ENCODE assay signal across 8 cellular contexts in the genomic region with DNA sequence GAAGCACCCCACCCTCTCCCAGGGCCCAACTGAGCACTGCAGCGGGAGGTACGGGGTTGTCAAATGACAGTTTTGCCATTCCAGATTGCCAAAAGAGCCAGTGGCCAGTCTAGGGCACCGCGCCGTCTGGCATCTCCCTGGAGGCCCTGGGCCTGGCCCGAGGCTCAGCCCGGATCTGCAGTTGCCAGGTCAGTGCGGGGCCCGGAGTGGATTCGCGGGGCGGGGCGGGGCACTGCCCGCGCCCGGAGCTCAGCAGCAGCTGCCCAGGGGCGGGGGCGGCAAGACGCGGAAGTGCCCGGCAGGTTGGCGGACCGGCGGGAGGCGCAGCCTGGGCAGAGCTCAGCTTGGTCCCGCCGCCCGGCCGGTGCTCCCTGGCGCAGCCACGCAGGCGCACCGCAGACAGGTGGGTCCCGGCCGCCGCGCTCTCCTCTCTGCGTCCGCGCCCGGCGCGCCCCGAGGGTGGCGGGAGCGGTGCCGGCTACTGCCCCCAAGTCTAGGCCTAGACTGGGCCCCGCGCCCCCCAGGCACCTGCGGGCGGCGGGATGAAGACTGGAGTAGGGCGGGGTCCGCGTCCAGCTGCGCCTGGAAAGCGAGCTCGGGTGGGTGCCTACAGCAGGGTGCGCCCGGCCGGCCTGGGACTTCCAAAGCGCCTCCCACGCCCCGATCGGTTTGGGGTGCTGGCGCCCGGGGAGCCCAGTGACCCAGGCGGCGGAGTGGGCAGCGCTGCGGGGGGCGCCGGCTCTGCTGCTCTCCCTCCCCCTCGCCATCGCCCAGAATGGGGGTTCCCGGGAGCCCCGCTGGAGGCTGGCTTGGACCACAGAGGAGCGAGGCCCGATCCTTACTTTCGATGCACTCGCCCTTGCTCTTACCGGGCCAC. TPM values are rescaled to one million over a fixed set of nuclear protein-coding genes. Genes with fewer than 3 reads are reported as not detected.
A peak's percentile ranks its signal among the peaks of the same experiment; 100 is the strongest.
DNase-seq lines count a peak whose midpoint lies in the region; ATAC-seq, FAIRE-seq and TF ChIP-seq lines count a peak whose summit lies in the region.

A gene with protein sequence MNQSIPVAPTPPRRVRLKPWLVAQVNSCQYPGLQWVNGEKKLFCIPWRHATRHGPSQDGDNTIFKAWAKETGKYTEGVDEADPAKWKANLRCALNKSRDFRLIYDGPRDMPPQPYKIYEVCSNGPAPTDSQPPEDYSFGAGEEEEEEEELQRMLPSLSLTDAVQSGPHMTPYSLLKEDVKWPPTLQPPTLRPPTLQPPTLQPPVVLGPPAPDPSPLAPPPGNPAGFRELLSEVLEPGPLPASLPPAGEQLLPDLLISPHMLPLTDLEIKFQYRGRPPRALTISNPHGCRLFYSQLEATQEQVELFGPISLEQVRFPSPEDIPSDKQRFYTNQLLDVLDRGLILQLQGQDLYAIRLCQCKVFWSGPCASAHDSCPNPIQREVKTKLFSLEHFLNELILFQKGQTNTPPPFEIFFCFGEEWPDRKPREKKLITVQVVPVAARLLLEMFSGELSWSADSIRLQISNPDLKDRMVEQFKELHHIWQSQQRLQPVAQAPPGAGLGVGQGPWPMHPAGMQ (plus strand): TSS at position 281 of the 877 bp plus-strand sequence. CDS start 4,155 bp downstream, outside the sequence.

- no peak for FAIRE-seq in GM12878 (lab: Jason Lieb, UNC)
- no peak for FAIRE-seq in keratinocyte (lab: Jason Lieb, UNC)

- H3K4me3 ChIP-seq in AG09309 (ENCODE audit: control insufficient read depth, low read depth, low read length): peak within 1 kb of the TSS; percentile 47
- peak within 1 kb of the TSS; percentile 74 for H3K4me3 ChIP-seq in GM12875 (ENCODE audit: low read depth, low read length)
- peak within 1 kb of the TSS; percentile 82 for H3K4me3 ChIP-seq in GM12878
- H3K4me3 ChIP-seq in keratinocyte (ENCODE audit: control insufficient read depth in 2 of 3, extremely low read depth in 1 of 3, insufficient read depth in 2 of 3, low read depth in 1 of 3, low read length in 3 of 3): peak within 1 kb of the TSS; percentile 49 to 73 (median 67)
- H3K4me3 ChIP-seq in spleen: peak within 1 kb of the TSS; percentile 49 to 88 (median 78)

- no TSS peak for BruUV-seq in GM12878 (replicated peaks; lab: Mats Ljungman, UMichigan)

- CTCF ChIA-PET in GM12878 (lab: Yijun Ruan, JAX): interaction anchor here (0.7 to 2.4 kb wide), 7 partner anchors 23 to 154 kb away, joined by 3 to 10 read pairs (median 3); no protein-coding TSS in a partner anchor

- peaks cover 0 to 5% of the 10 kb centered on the region in 2 experiments; a peak in 2 of 4 replicates for H3K36me3 ChIP-seq in GM12878 (ENCODE audit: control insufficient read depth in 2 of 2, insufficient read depth in 2 of 2, low read length in 1 of 2)
- no peaks in the 10 kb centered on the region for H3K36me3 ChIP-seq in keratinocyte (ENCODE audit: control insufficient read depth in 2 of 2, extremely low read depth in 1 of 2, insufficient read depth in 2 of 2, low read length in 2 of 2)
- peaks cover 0 to 13% (median 0%) of the 10 kb centered on the region in 6 donors for H3K36me3 ChIP-seq in spleen

- intact Hi-C loops in GM12878 (cut with micrococcal nuclease; ENCODE audit: unreplicated experiment) (loop anchor here (10.0 kb wide), 2 partner anchors 207 to 677 kb away; partner anchors contain the start of genes NRF1 and TSPAN33), spleen (cut with DNase I; ENCODE audit: low total_unique reads) (no loop called here)

- POLR2A ChIA-PET in GM12878 (lab: Charles Lee): interaction anchor here (0.6 to 2.3 kb wide), 9 partner anchors 17 to 210 kb away, joined by 3 to 7 read pairs (median 3); no protein-coding TSS in a partner anchor

- TF ChIP-seq RAD21 in GM12878 (IDR thresholded peaks at IDR 0.05; ENCODE audit: insufficient read depth, low read depth, low read length): no peak

- dilution Hi-C loops in keratinocyte (cut with MboI; ENCODE audit: extremely low pct_ligation_motif_present, low sequenced_read_pairs): no loop called here

- TF ChIP-seq CTCF in AG09309 (IDR thresholded peaks at IDR 0.05; ENCODE audit: control insufficient read depth, insufficient read depth, low read depth, low read length, missing control alignments) (no peak), GM12875 (IDR thresholded peaks at IDR 0.05; ENCODE audit: borderline replicate concordance, insufficient read depth, low read depth, low read length) (no peak), GM12878 (IDR thresholded peaks at IDR 0.05 in 2 of 3, conservative IDR thresholded peaks at IDR 0.05 in 1 of 3; ENCODE audit: control insufficient read depth in 2 of 3, extremely low read depth in 1 of 3, insufficient read depth in 1 of 3, low read depth in 3 of 3, low read length in 3 of 3) (no peak), keratinocyte (optimal IDR thresholded peaks at IDR 0.05 in 1 of 3, IDR thresholded peaks at IDR 0.05 in 1 of 3, conservative IDR thresholded peaks at IDR 0.05 in 1 of 3; ENCODE audit: extremely low read depth in 1 of 3, insufficient read depth in 2 of 3, low read length in 3 of 3) (no peak), spleen (IDR thresholded peaks at IDR 0.05 in 8 of 11, conservative IDR thresholded peaks at IDR 0.05 in 3 of 11) (no peak)

- WGBS in GM12878 (ENCODE audit: insufficient coverage, insufficient replicate concordance, low lambda C conversion rate, missing lambda C conversion rate): under 1% methylated on average over 78 of the region's 82 CpGs
- 1% methylated on average over 21 to 82 of the region's 82 CpGs for WGBS in spleen, 5 donors

- H4K20me1 ChIP-seq in GM12878 (ENCODE audit: control insufficient read depth, insufficient read depth) (no peaks in the 10 kb centered on the region), keratinocyte (ENCODE audit: control insufficient read depth, extremely low read depth, insufficient read depth, low read length) (no peaks in the 10 kb centered on the region)

- H3K27ac ChIP-seq in GM12878 (ENCODE audit: control insufficient read depth, insufficient read depth) (peak within 1 kb of the TSS; percentile 96), keratinocyte (ENCODE audit: control insufficient read depth, insufficient read depth, low read length) (no peak within 1 kb of the TSS), spleen (peak within 1 kb of the TSS; percentile 63 to 91 (median 84))

- peaks cover 57% of the 10 kb centered on the region for H3K4me1 ChIP-seq in GM12878 (ENCODE audit: control insufficient read depth, insufficient read depth, low read length)
- H3K4me1 ChIP-seq in keratinocyte (ENCODE audit: control insufficient read depth, extremely low read depth, insufficient read depth, low read length): no peaks in the 10 kb centered on the region
- H3K4me1 ChIP-seq in spleen: peaks cover 15 to 97% (median 80%) of the 10 kb centered on the region in 6 donors

- SMC1A ChIA-PET in GM12878 (lab: Charles Lee; ENCODE audit: uncharacterized antibody, unreplicated experiment): interaction anchor here (1.3 to 3.1 kb wide), 3 partner anchors 18 to 153 kb away, joined by 3 to 11 read pairs (median 5); no protein-coding TSS in a partner anchor

- H3K79me2 ChIP-seq in GM12878 (ENCODE audit: control insufficient read depth, insufficient read depth, low read length): peaks cover 84% of the 10 kb centered on the region
- no peaks in the 10 kb centered on the region for H3K79me2 ChIP-seq in keratinocyte (ENCODE audit: control insufficient read depth, insufficient read depth, low read length)

- H3K4me2 ChIP-seq in GM12878 (ENCODE audit: control insufficient read depth, insufficient read depth) (peak within 1 kb of the TSS; percentile 98), keratinocyte (ENCODE audit: control insufficient read depth, extremely low read depth, insufficient read depth, low read depth, low read length) (peak within 1 kb of the TSS; percentile 88)

- TF ChIP-seq EP300 in GM12878 (IDR thresholded peaks at IDR 0.05; ENCODE audit: borderline replicate concordance in 1 of 2, control insufficient read depth in 1 of 2, low read depth in 2 of 2, low read length in 2 of 2): no peak

- RAD21 ChIA-PET in GM12878 (lab: Charles Lee; ENCODE audit: unreplicated experiment): interaction anchor here (0.7 to 2.5 kb wide), 7 partner anchors 15 to 154 kb away, joined by 3 to 8 read pairs (median 4); no protein-coding TSS in a partner anchor

- ATAC-seq in GM12878: peak; percentile 12
- ATAC-seq in GM21447 (IDR thresholded peaks at IDR 0.05; ENCODE audit: unreplicated experiment): no peak

- H3K27me3 ChIP-seq in GM12878 (replicated peaks in 1 of 2; ENCODE audit: control insufficient read depth in 2 of 2, insufficient read depth in 2 of 2, low read length in 1 of 2) (no peaks in the 10 kb centered on the region), keratinocyte (ENCODE audit: control insufficient read depth, extremely low read depth, insufficient read depth, low read length) (peaks cover 38% of the 10 kb centered on the region), spleen (replicated peaks in 1 of 7) (peaks cover 0 to 32% (median 0%) of the 10 kb centered on the region in 7 donors)

- no peaks in the 10 kb centered on the region for H3K9me3 ChIP-seq in GM12878 (replicated peaks; ENCODE audit: control insufficient read depth, insufficient read depth, low read length)
- H3K9me3 ChIP-seq in keratinocyte (ENCODE audit: control insufficient read depth, low read depth, low read length): no peaks in the 10 kb centered on the region
- H3K9me3 ChIP-seq in spleen: no peaks in the 10 kb centered on the region

- TF ChIP-seq POLR2A in GM12878 (IDR thresholded peaks at IDR 0.05; ENCODE audit: low read depth, low read length): peak; percentile 62
- no peak for TF ChIP-seq POLR2A in spleen (IDR thresholded peaks at IDR 0.05)

- DNase-seq in AG09309 (ENCODE audit: low read depth) (no peak), NCI-H226 (peak; percentile 71), GM12878 (ENCODE audit: low read depth, low spot score) (no peak), keratinocyte (ENCODE audit: low read depth, low spot score) (no peak), spleen (peak; percentile 93), SKM-1 treated with dmso at 0.1 percent for 144 hours (lab: John Stamatoyannopoulos, UW; ENCODE audit: unreplicated experiment) (no peak)

- in situ Hi-C loops in GM12878 (cut with MboI): no loop called here

- H2AFZ ChIP-seq in GM12878 (ENCODE audit: control insufficient read depth, low read depth, low read length) (peak within 1 kb of the TSS; percentile 62), keratinocyte (ENCODE audit: control insufficient read depth, low read length) (peak within 1 kb of the TSS; percentile 84)

- peak within 1 kb of the TSS; percentile 97 for H3K9ac ChIP-seq in GM12878 (ENCODE audit: control insufficient read depth, insufficient read depth, low read length)
- peak within 1 kb of the TSS; percentile 52 for H3K9ac ChIP-seq in keratinocyte (ENCODE audit: control insufficient read depth, extremely low read depth, insufficient read depth, low read length)

- no peaks in the 10 kb centered on the region for H3K9me1 ChIP-seq in keratinocyte (ENCODE audit: control insufficient read depth, extremely low read depth, insufficient read depth, low read length)

RNA-seq across cellular contexts. Expression of the gene that starts here (rescaled TPM):
- 65.7 and 75.1 TPM in 2 replicates for total RNA-seq in GM12878 (2013; cell fraction: nucleolus; rRNA removed)
- total RNA-seq in GM12878 (2014; rRNA removed) (81.7 and 90.0 TPM in 2 replicates), GM12878 (2014; rRNA removed; fragmentation: Illumina TruSeq; extraction: Trizol) (33.9 and 36.5 TPM in 2 replicates), GM12878 (2021) (74.6 and 74.9 TPM in 2 replicates), spleen (10 to 100 TPM; 34.7 to 56.3 (median 48.2) TPM)
- polyA plus RNA-seq in GM12878 (2011; ENCODE audit: low read depth): 26.5 TPM
- polyA plus RNA-seq in GM12878 (2011; rRNA removed) (31.5 and 55.1 TPM in 2 replicates), GM12878 (2014; fragmentation: Illumina TruSeq; extraction: Trizol) (23.2 and 39.7 TPM in 2 replicates), GM12878 (2014; fragmentation: Nextera tagmentation; extraction: Ambion mirVana) (1 to 10 TPM; 5.4 to 8.9 TPM), GM12878 (2014; rRNA removed) (68.3 and 71.5 TPM in 2 replicates), GM12878 (2016; fragmentation: Nextera tagmentation; extraction: Ambion mirVana) (10 to 100 TPM; 84.1 to 90.3 TPM), keratinocyte (0.78 to 1.5 TPM (median 0.88 TPM) in 3 replicates), spleen (10 to 100 TPM; 26.2 to 41.8 (median 41.5) TPM)
- polyA plus RNA-seq in GM12878 (2011; cell fraction: cytosol; rRNA removed): 56.7 and 79.4 TPM in 2 replicates
- 213 and 230 TPM in 2 replicates for polyA plus RNA-seq in GM12878 (2011; cell fraction: nucleus; rRNA removed)
- polyA plus RNA-seq in GM12878 (2012): 45.6 and 55.1 TPM in 2 replicates
- polyA minus RNA-seq in GM12878 (2011; rRNA and poly(A)+ RNA removed): 49.2 and 83.0 TPM in 2 replicates
- polyA minus RNA-seq in GM12878 (2011; cell fraction: cytosol; rRNA and poly(A)+ RNA removed): 43.8 and 50.8 TPM in 2 replicates
- polyA minus RNA-seq in GM12878 (2011; cell fraction: nucleus; rRNA and poly(A)+ RNA removed): 46.4 and 73.5 TPM in 2 replicates
- polyA plus RNA-seq in keratinocyte (2011; ENCODE audit: low read depth): 0.61 TPM
- 0.71 and 1.0 TPM in 2 replicates for polyA plus RNA-seq in keratinocyte (2011; cell fraction: cytosol; rRNA removed)
- 4.2 and 4.8 TPM in 2 replicates for polyA plus RNA-seq in keratinocyte (2011; cell fraction: nucleus; rRNA removed)
- polyA plus RNA-seq in keratinocyte (2012; ENCODE audit: low replicate concordance): 0.55 and 4.5 TPM in 2 replicates
- 0.64 to 2.4 TPM (median 2.1 TPM) in 3 replicates for polyA minus RNA-seq in keratinocyte
- polyA minus RNA-seq in keratinocyte (2011; cell fraction: cytosol; rRNA and poly(A)+ RNA removed): 2.1 TPM
- polyA minus RNA-seq in keratinocyte (2011; cell fraction: nucleus; rRNA and poly(A)+ RNA removed): 1.2 and 1.6 TPM in 2 replicates

Comparison
In these comparisons a context has a peak if more than half of its experiments do, and no peak if none do; other contexts are left out.
1. DNase-seq: peak in NCI-H226 (single experiment) and spleen (single experiment); none in AG09309 (single experiment), GM12878 (single experiment), keratinocyte (single experiment) and SKM-1 treated with dmso at 0.1 percent for 144 hours (single experiment).
2. Peak in every context shown above with its lines, with median percentiles within 50 percentile points of each other: H3K4me3 ChIP-seq.